1 cellular context compared by ENCODE assay signal in the genomic region with DNA sequence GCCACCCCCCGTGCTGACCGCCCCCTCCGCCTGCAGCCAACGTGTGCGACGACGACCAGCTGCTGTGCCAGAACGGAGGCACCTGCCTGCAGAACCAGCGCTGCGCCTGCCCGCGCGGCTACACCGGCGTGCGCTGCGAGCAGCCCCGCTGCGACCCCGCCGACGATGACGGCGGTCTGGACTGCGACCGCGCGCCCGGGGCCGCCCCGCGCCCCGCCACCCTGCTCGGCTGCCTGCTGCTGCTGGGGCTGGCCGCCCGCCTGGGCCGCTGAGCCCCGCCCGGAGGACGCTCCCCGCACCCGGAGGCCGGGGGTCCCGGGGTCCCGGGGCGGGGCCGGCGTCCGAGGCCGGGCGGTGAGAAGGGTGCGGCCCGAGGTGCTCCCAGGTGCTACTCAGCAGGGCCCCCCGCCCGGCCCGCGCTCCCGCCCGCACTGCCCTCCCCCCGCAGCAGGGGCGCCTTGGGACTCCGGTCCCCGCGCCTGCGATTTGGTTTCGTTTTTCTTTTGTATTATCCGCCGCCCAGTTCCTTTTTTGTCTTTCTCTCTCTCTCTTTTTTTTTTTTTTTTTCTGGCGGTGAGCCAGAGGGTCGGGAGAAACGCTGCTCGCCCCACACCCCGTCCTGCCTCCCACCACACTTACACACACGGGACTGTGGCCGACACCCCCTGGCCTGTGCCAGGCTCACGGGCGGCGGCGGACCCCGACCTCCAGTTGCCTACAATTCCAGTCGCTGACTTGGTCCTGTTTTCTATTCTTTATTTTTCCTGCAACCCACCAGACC.
TF ChIP-seq lines count a peak whose summit lies in the region.

No MANE protein-coding gene starts in this region.

TF ChIP-seq in WTC11, 78 proteins besides CTCF, POLR2A, EP300 and RAD21 (continued from another document):
- TF ChIP-seq, protein P1, sequence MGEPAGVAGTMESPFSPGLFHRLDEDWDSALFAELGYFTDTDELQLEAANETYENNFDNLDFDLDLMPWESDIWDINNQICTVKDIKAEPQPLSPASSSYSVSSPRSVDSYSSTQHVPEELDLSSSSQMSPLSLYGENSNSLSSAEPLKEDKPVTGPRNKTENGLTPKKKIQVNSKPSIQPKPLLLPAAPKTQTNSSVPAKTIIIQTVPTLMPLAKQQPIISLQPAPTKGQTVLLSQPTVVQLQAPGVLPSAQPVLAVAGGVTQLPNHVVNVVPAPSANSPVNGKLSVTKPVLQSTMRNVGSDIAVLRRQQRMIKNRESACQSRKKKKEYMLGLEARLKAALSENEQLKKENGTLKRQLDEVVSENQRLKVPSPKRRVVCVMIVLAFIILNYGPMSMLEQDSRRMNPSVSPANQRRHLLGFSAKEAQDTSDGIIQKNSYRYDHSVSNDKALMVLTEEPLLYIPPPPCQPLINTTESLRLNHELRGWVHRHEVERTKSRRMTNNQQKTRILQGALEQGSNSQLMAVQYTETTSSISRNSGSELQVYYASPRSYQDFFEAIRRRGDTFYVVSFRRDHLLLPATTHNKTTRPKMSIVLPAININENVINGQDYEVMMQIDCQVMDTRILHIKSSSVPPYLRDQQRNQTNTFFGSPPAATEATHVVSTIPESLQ (CRISPR knock-in tag; IDR thresholded peaks at IDR 0.05): no peak
- TF ChIP-seq MAX (CRISPR knock-in tag; IDR thresholded peaks at IDR 0.05) (peak; percentile 29; the same call in 1 of the 2 replicates), RELA (CRISPR knock-in tag; IDR thresholded peaks at IDR 0.05; ENCODE audit: borderline replicate concordance) (no peak; the same call in 1 of the 2 replicates), SMAD3 (CRISPR knock-in tag; IDR thresholded peaks at IDR 0.05; ENCODE audit: borderline replicate concordance) (no peak), ZNF121 (CRISPR knock-in tag; IDR thresholded peaks at IDR 0.05) (no peak), KAT7 (CRISPR knock-in tag; IDR thresholded peaks at IDR 0.05; ENCODE audit: borderline replicate concordance) (0 out of 2 replicates have a peak, but pooled peaks have one; percentile 71), E2F4 (CRISPR knock-in tag; IDR thresholded peaks at IDR 0.05; ENCODE audit: borderline replicate concordance, low read depth) (0 out of 2 replicates have a peak, but pooled peaks have one; percentile 58), TCF7 (CRISPR knock-in tag; IDR thresholded peaks at IDR 0.05; ENCODE audit: low read depth) (0 out of 2 replicates have a peak, but pooled peaks have one; percentile 54), SP1 (CRISPR knock-in tag; conservative IDR thresholded peaks at IDR 0.05) (0 out of 2 replicates have a peak, but pooled peaks have one; percentile 31), ZNF317 (CRISPR knock-in tag; IDR thresholded peaks at IDR 0.05; ENCODE audit: borderline replicate concordance, low read depth) (no peak), AFF4 (CRISPR knock-in tag; IDR thresholded peaks at IDR 0.05; ENCODE audit: borderline replicate concordance) (no peak), CBFB (CRISPR knock-in tag; IDR thresholded peaks at IDR 0.05; ENCODE audit: low read depth) (no peak)
- TF ChIP-seq, protein P2, sequence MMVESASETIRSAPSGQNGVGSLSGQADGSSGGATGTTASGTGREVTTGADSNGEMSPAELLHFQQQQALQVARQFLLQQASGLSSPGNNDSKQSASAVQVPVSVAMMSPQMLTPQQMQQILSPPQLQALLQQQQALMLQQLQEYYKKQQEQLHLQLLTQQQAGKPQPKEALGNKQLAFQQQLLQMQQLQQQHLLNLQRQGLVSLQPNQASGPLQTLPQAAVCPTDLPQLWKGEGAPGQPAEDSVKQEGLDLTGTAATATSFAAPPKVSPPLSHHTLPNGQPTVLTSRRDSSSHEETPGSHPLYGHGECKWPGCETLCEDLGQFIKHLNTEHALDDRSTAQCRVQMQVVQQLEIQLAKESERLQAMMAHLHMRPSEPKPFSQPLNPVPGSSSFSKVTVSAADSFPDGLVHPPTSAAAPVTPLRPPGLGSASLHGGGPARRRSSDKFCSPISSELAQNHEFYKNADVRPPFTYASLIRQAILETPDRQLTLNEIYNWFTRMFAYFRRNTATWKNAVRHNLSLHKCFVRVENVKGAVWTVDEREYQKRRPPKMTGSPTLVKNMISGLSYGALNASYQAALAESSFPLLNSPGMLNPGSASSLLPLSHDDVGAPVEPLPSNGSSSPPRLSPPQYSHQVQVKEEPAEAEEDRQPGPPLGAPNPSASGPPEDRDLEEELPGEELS (CRISPR knock-in tag; IDR thresholded peaks at IDR 0.05): peak; percentile 67
